In the genomic region with DNA sequence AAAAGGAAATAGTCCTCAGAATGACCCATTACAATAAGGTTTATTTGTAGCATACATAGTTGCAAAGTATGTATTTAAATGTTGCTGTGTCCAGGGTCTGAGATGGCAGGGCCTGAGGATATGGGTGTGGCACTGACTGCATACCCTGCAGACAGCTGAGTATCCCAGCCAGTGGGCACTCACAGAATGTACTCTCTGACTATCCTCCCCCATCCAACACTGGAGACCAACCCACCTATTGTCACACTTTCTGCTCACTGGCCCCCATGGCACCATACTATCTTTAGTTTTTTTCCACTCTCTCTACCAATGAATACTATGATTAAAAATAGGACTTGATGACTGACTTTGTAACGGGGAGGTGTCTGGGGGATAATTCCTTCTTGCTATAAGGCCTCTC, we compare ENCODE assay signal across 8 cellular contexts.
"Had no signal": no experiment of that assay in that cellular context is flagged by ENCODE, and none has a peak within 500 bp of the region (broad histone marks: within the 10 kb centered on the region; RNA-seq: fewer than 3 reads in every experiment).

No MANE protein-coding gene starts in this region.

- H3K4me3 ChIP-seq: GM23248, HAP-1, K562 had no signal

- H3K4me3 Mint-ChIP-seq: HFFc6 had no signal

- H3K9me3 ChIP-seq: HAP-1 had no signal

- H3K27ac ChIP-seq: GM23248 had no signal

- FAIRE-seq: HTR-8/SVneo, K562 had no signal

- H3K36me3 ChIP-seq: HAP-1 had no signal

- ATAC-seq: HCT116, K562 had no signal

- H2AFZ ChIP-seq: GM23248 had no signal

- H3K4me1 ChIP-seq: HAP-1 had no signal

- DNase-seq: GM23248, GOT3, HFFc6, IMR-90 had no signal

- H3K9ac ChIP-seq: GM23248 had no signal

- H3K27ac Mint-ChIP-seq: HFFc6 had no signal
